In the genomic region with DNA sequence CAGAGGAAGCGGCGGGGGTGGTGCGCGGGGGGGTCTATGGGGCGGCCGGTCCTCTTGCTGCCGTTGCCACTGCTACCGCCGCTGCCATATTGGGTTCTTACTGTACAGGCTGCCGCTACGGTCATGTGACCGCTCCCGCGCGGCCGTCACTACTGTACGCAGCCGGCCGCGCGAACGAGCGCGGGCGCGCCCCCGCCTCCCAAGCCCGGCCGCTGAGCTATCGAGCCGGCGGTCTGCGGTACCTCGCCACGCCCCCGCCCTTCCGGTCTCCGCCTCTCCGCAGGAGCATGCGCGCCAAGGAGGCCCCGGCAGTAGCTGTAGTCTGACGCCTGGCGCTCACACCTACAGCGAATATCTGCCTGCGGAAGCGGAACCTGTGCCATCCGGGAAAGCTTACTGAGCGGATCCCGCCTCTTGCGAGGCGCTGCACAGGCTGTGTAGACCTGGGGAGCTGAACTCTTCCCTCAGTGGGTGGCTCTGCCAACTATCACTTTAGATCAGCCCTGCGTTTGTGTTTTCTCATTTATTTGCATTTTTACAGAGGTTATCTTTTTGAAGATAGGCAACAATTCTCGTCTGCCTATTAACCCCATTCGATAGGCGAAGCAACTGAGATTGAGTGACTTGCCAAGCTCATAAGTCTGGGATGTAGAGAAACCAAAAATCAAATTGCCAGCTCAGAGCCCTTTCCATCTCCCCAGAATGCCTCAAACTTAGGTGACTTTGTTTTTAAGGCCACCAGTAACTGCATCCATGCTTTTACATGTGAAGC, we compare ENCODE assay signal across 1 cellular context.
TF ChIP-seq lines count a peak whose summit lies in the region.

ASXL2 (minus strand) TSS at position 127 of the 772 bp plus-strand sequence. CDS start 265 bp downstream, outside the sequence.

TF ChIP-seq in HCT116, 20 proteins besides CTCF, POLR2A, EP300 and RAD21 (continued from another document):
- TF ChIP-seq ATF3 (IDR thresholded peaks at IDR 0.05) (no peak), TCF7L2 (IDR thresholded peaks at IDR 0.05; ENCODE audit: borderline replicate concordance, extremely low read depth, insufficient read depth, insufficient read length) (peak; percentile 16), CEBPB (IDR thresholded peaks at IDR 0.05; ENCODE audit: low read depth) (no peak), JUND (IDR thresholded peaks at IDR 0.05) (no peak), EGR1 (IDR thresholded peaks at IDR 0.05; ENCODE audit: low read depth) (peak; percentile 95), SIN3A (IDR thresholded peaks at IDR 0.05; ENCODE audit: low read depth) (peak; percentile 76; the same call in 1 of the 2 replicates), ZFX (IDR thresholded peaks at IDR 0.05) (no peak), MAX (IDR thresholded peaks at IDR 0.05) (peak; percentile 91), POLR2AphosphoS5 (IDR thresholded peaks at IDR 0.05; ENCODE audit: low read depth, low read length) (peak; percentile 97)
- TF ChIP-seq, protein P1, sequence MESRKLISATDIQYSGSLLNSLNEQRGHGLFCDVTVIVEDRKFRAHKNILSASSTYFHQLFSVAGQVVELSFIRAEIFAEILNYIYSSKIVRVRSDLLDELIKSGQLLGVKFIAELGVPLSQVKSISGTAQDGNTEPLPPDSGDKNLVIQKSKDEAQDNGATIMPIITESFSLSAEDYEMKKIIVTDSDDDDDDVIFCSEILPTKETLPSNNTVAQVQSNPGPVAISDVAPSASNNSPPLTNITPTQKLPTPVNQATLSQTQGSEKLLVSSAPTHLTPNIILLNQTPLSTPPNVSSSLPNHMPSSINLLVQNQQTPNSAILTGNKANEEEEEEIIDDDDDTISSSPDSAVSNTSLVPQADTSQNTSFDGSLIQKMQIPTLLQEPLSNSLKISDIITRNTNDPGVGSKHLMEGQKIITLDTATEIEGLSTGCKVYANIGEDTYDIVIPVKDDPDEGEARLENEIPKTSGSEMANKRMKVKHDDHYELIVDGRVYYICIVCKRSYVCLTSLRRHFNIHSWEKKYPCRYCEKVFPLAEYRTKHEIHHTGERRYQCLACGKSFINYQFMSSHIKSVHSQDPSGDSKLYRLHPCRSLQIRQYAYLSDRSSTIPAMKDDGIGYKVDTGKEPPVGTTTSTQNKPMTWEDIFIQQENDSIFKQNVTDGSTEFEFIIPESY (IDR thresholded peaks at IDR 0.05; ENCODE audit: extremely low read depth, insufficient replicate concordance, low read length): no peak
